ENCODE assay signal across 8 cellular contexts in genomic region chr12:12719496-12719895, GRCh38. TPM values are rescaled to one million over a fixed set of nuclear protein-coding genes. Genes with fewer than 3 reads are reported as not detected.
DNase-seq lines count a peak whose midpoint lies in the region; ATAC-seq and TF ChIP-seq lines count a peak whose summit lies in the region.

No MANE protein-coding gene starts in this region.

- H3K27ac ChIP-seq in 22Rv1 (peak overlapping the region; percentile 100), SU-DHL-6 (ENCODE audit: low read depth, low read length) (no peak overlapping the region), esophagus squamous epithelium (peak overlapping the region; percentile 97 to 100 (median 98))

- TF ChIP-seq POLR2A in esophagus squamous epithelium (IDR thresholded peaks at IDR 0.05): peak in 1 of 4 donors; percentile 61

- H3K9me3 ChIP-seq in SU-DHL-6 (ENCODE audit: insufficient read depth, low read length) (no peaks in the 10 kb centered on the region), esophagus squamous epithelium (no peaks in the 10 kb centered on the region)

- H4K20me1 ChIP-seq in SU-DHL-6 (ENCODE audit: low read depth, low read length): peaks cover 4% of the 10 kb centered on the region; the same call in 1 of the 2 replicates

- peak; percentile 11 for ATAC-seq in GM21529 (IDR thresholded peaks at IDR 0.05; ENCODE audit: unreplicated experiment)
- no peak for ATAC-seq in HG03135 (IDR thresholded peaks at IDR 0.05; ENCODE audit: unreplicated experiment)

- TF ChIP-seq CTCF in 22Rv1 (IDR thresholded peaks at IDR 0.05): no peak
- no peak for TF ChIP-seq CTCF in SU-DHL-6 (IDR thresholded peaks at IDR 0.05; ENCODE audit: insufficient read depth, low read length, poor library complexity, severe bottlenecking)
- no peak for TF ChIP-seq CTCF in esophagus squamous epithelium (IDR thresholded peaks at IDR 0.05)
- TF ChIP-seq CTCF in retinal pigment epithelial cell (conservative IDR thresholded peaks at IDR 0.05; ENCODE audit: low read depth, low read length): no peak

- 1 to 7% methylated on average over 3 of the region's 3 CpGs for WGBS in esophagus squamous epithelium, 2 donors

- H2AFZ ChIP-seq in SU-DHL-6 (ENCODE audit: low read depth, low read length, severe bottlenecking): no peak overlapping the region

- no peak for DNase-seq in esophagus squamous epithelium (lab: John Stamatoyannopoulos, UW)
- DNase-seq in retinal pigment epithelial cell (ENCODE audit: low read depth): no peak
- DNase-seq in HPDE6-E6E7 (ENCODE audit: extremely low spot score): no peak
- DNase-seq in anterior cingulate cortex (lab: John Stamatoyannopoulos, UW): no peak

- peaks cover 19% of the 10 kb centered on the region; the same call in 1 of the 2 replicates for H3K79me2 ChIP-seq in SU-DHL-6 (ENCODE audit: insufficient read depth, low read length)

- H3F3A ChIP-seq in SU-DHL-6 (ENCODE audit: insufficient read depth): peaks cover 32% of the 10 kb centered on the region

- no peaks in the 10 kb centered on the region for H3K27me3 ChIP-seq in SU-DHL-6 (ENCODE audit: low read length)
- H3K27me3 ChIP-seq in esophagus squamous epithelium: no peaks in the 10 kb centered on the region

- peak overlapping the region; percentile 88 for H3K9ac ChIP-seq in SU-DHL-6 (ENCODE audit: low read length)

- H3K36me3 ChIP-seq in SU-DHL-6 (ENCODE audit: low read length) (peaks cover 17% of the 10 kb centered on the region; the same call in 1 of the 2 replicates), esophagus squamous epithelium (peaks cover 0 to 26% (median 0%) of the 10 kb centered on the region in 3 donors)

- H3K4me2 ChIP-seq in SU-DHL-6 (ENCODE audit: low read depth, low read length, poor library complexity, severe bottlenecking): peak overlapping the region; percentile 89

- no peaks in the 10 kb centered on the region for H3K9me2 ChIP-seq in SU-DHL-6 (replicated peaks; ENCODE audit: insufficient read depth, low read length)

- peaks cover 26 to 68% (median 41%) of the 10 kb centered on the region in 3 donors for H3K4me1 ChIP-seq in esophagus squamous epithelium

- H3K4me3 ChIP-seq in SU-DHL-6 (ENCODE audit: insufficient read depth, low read length, poor library complexity, severe bottlenecking) (peak overlapping the region; percentile 88), esophagus squamous epithelium (peak overlapping the region; percentile 77 to 92 (median 86)), retinal pigment epithelial cell (ENCODE audit: low read length) (peak overlapping the region; percentile 98)

- intact Hi-C loops in esophagus squamous epithelium (cut with DNase I): no loop called here

RNA-seq across cellular contexts. Expression of gene CDKN1B, which starts 2.3 kb away (rescaled TPM):
- 10 to 100 TPM; 17.3 to 48.1 (median 30.5) TPM for total RNA-seq in esophagus squamous epithelium

RNA-seq across cellular contexts. Expression of gene GPR19, which starts 23.5 kb away (rescaled TPM):
- total RNA-seq in esophagus squamous epithelium: under 1 TPM in 1 of 4 donors, not detected in 3; 0.40 TPM
